17 cellular contexts compared by ENCODE assay signal in genomic region chr4:170623899-170624298, GRCh38.
"Had no signal": no experiment of that assay in that cellular context is flagged by ENCODE, and none has a peak within 500 bp of the region (broad histone marks: within the 10 kb centered on the region; RNA-seq: fewer than 3 reads in every experiment).

No MANE protein-coding gene starts in this region.

- H3K27ac ChIP-seq: body of pancreas, coronary artery, foreskin keratinocyte, sigmoid colon, spleen, upper lobe of left lung had no signal

- H3K9me3 ChIP-seq: body of pancreas, sigmoid colon, upper lobe of left lung had no signal

- H3K36me3 ChIP-seq: sigmoid colon, spleen, upper lobe of left lung had no signal

- H3K4me3 ChIP-seq: body of pancreas, coronary artery, sigmoid colon, spleen, upper lobe of left lung had no signal

- H3K27ac Mint-ChIP-seq: activated naive CD8-positive, alpha-beta T cell treated with anti-CD3 and anti-CD28 coated beads for 36 hours; activated T-helper 1 cell treated with anti-CD3 and anti-CD28 coated beads, Interleukin-12 subunit alpha, Interleukin-12 subunit beta, Interleukin-2, Interleukin-4 antibody, amounts not matched to agents 30 ng/mL and 10 ng/mL and 1 ng/mL, durations not matched to agents 14 hours and 24 hours and 36 hours; nephron; stimulated activated naive CD8-positive, alpha-beta T cell treated with anti-CD3 and anti-CD28 coated beads, Interleukin-15, amount 100 ng/mL, for 72 hours had no signal

- ATAC-seq: body of pancreas; foreskin keratinocyte; left ventricle myocardium superior; stimulated activated naive CD8-positive, alpha-beta T cell treated with anti-CD3 and anti-CD28 coated beads, Interleukin-15, amount 100 ng/mL, for 72 hours had no signal

- DNase-seq: activated naive CD8-positive, alpha-beta T cell treated with anti-CD3 and anti-CD28 coated beads for 36 hours; amygdala; body of pancreas; caudate nucleus; foreskin keratinocyte; head of caudate nucleus; kidney glomerular epithelial cell; left ventricle myocardium superior; sigmoid colon; spleen; stimulated activated CD4-positive, alpha-beta T cell treated with anti-CD3 and anti-CD28 coated beads, Interleukin-1b, Interleukin-23, amount 100 ng/mL, for 48 hours; stimulated activated naive CD8-positive, alpha-beta T cell treated with anti-CD3 and anti-CD28 coated beads, Interleukin-15, amount 100 ng/mL, for 72 hours; T-helper 2 cell; upper lobe of left lung had no signal

- H3K27me3 Mint-ChIP-seq: activated naive CD8-positive, alpha-beta T cell treated with anti-CD3 and anti-CD28 coated beads for 36 hours; stimulated activated naive CD8-positive, alpha-beta T cell treated with anti-CD3 and anti-CD28 coated beads, Interleukin-15, amount 100 ng/mL, for 72 hours had no signal

- H3K4me3 Mint-ChIP-seq: activated naive CD8-positive, alpha-beta T cell treated with anti-CD3 and anti-CD28 coated beads for 36 hours; activated T-helper 1 cell treated with anti-CD3 and anti-CD28 coated beads, Interleukin-12 subunit alpha, Interleukin-12 subunit beta, Interleukin-2, Interleukin-4 antibody, amounts not matched to agents 30 ng/mL and 10 ng/mL and 1 ng/mL, durations not matched to agents 14 hours and 24 hours and 36 hours; nephron; stimulated activated naive CD8-positive, alpha-beta T cell treated with anti-CD3 and anti-CD28 coated beads, Interleukin-15, amount 100 ng/mL, for 72 hours had no signal

- H3K27me3 ChIP-seq: body of pancreas, foreskin keratinocyte, sigmoid colon, spleen, upper lobe of left lung had no signal

- H3K36me3 Mint-ChIP-seq: activated naive CD8-positive, alpha-beta T cell treated with anti-CD3 and anti-CD28 coated beads for 36 hours had no signal

- H3K4me1 Mint-ChIP-seq: activated naive CD8-positive, alpha-beta T cell treated with anti-CD3 and anti-CD28 coated beads for 36 hours; nephron; stimulated activated naive CD8-positive, alpha-beta T cell treated with anti-CD3 and anti-CD28 coated beads, Interleukin-15, amount 100 ng/mL, for 72 hours had no signal

- H3K4me1 ChIP-seq: body of pancreas, foreskin keratinocyte, sigmoid colon, spleen, upper lobe of left lung had no signal
